In genomic region chr1:9558946-9559545, GRCh38 we compare ENCODE assay signal across 17 cellular contexts. TPM values are rescaled to one million over a fixed set of nuclear protein-coding genes. Genes with fewer than 3 reads are reported as not detected.
DNase-seq lines count a peak whose midpoint lies in the region; ATAC-seq and TF ChIP-seq lines count a peak whose summit lies in the region.
"Had no signal": no experiment of that assay in that cellular context is flagged by ENCODE, and none has a peak within 500 bp of the region (broad histone marks: within the 10 kb centered on the region; RNA-seq: fewer than 3 reads in every experiment).

No MANE protein-coding gene starts in this region.

- H3K27ac Mint-ChIP-seq in naive thymus-derived CD8-positive, alpha-beta T cell: peak overlapping the region; percentile 41 to 99 (median 94)
- H3K27ac Mint-ChIP-seq: activated T-helper 2 cell treated with anti-CD3 and anti-CD28 coated beads, Interferon-gamma antibody, Interleukin-2, Interleukin-4, amounts not matched to agents 10 μg/mL and 5 μg/mL and 100 μg/mL, durations not matched to agents 14 hours and 24 hours and 36 hours; endodermal cell had no signal

- H3K36me3 Mint-ChIP-seq in naive thymus-derived CD8-positive, alpha-beta T cell: peaks cover 0 to 44% (median 10%) of the 10 kb centered on the region in 3 donors

- peaks cover 22 to 41% (median 39%) of the 10 kb centered on the region in 4 donors for H3K4me1 Mint-ChIP-seq in naive thymus-derived CD8-positive, alpha-beta T cell

- H3K4me3 Mint-ChIP-seq in naive thymus-derived CD8-positive, alpha-beta T cell: peak overlapping the region; percentile 44 to 80 (median 67)
- H3K4me3 Mint-ChIP-seq: endodermal cell had no signal

- H3K9me3 Mint-ChIP-seq in naive thymus-derived CD8-positive, alpha-beta T cell: no peaks in the 10 kb centered on the region
- H3K9me3 Mint-ChIP-seq: activated T-helper 2 cell treated with anti-CD3 and anti-CD28 coated beads, Interferon-gamma antibody, Interleukin-2, Interleukin-4, amounts not matched to agents 10 μg/mL and 5 μg/mL and 100 μg/mL, durations not matched to agents 14 hours and 24 hours and 36 hours; endodermal cell had no signal

- H3K27me3 Mint-ChIP-seq in naive thymus-derived CD8-positive, alpha-beta T cell: no peaks in the 10 kb centered on the region

- DNase-seq in naive thymus-derived CD8-positive, alpha-beta T cell: no peak
- DNase-seq in HK-2 (ENCODE audit: unreplicated experiment): no peak
- DNase-seq in NCI-H2081 (lab: John Stamatoyannopoulos, UW): no peak
- DNase-seq in activated effector memory CD4-positive, alpha-beta T cell treated with anti-CD3 and anti-CD28 coated beads, Interleukin-2, amount 50 U/mL, for 16 hours: no peak
- DNase-seq: activated CD4-positive, CD25-positive, alpha-beta regulatory T cell; BE2C; endodermal cell; NCI-H1930; NCI-H526; SIG-M5; stimulated activated CD4-positive, alpha-beta T cell treated with anti-CD3 and anti-CD28 coated beads, Interleukin-1b, Interleukin-23, amount 100 ng/mL, for 48 hours; stomach had no signal

- POLR2A ChIA-PET in naive thymus-derived CD8-positive, alpha-beta T cell (lab: Charles Lee): interaction anchor here (0.5 to 1.3 kb wide), 3 partner anchors 20 to 106 kb away, joined by 3 to 6 read pairs (median 3); partner anchors contain the start of gene SLC25A33

- H3K27ac ChIP-seq in 22Rv1 (peak overlapping the region; percentile 32; the same call in 1 of the 2 replicates), C4-2B (peak overlapping the region; percentile 56), VCaP (peak overlapping the region; percentile 88)
- H3K27ac ChIP-seq: ascending aorta had no signal

- ATAC-seq in naive thymus-derived CD8-positive, alpha-beta T cell: no peak

- TF ChIP-seq CTCF in 22Rv1 (IDR thresholded peaks at IDR 0.05): no peak
- TF ChIP-seq CTCF in C4-2B (conservative IDR thresholded peaks at IDR 0.05): no peak
- no peak for TF ChIP-seq CTCF in VCaP (conservative IDR thresholded peaks at IDR 0.05)

RNA-seq across cellular contexts. Expression of gene SLC25A33, which starts 19.8 kb away (rescaled TPM):
- 1 to 10 TPM; 3.2 to 4.3 TPM for total RNA-seq in naive thymus-derived CD8-positive, alpha-beta T cell
- polyA plus RNA-seq in naive thymus-derived CD8-positive, alpha-beta T cell: 10 to 100 TPM in 1 of 3 donors, 1 to 10 TPM in 2; 8.2 to 10.5 (median 9.2) TPM

RNA-seq across cellular contexts. Expression of gene TMEM201, which starts 29.7 kb away (rescaled TPM):
- total RNA-seq in naive thymus-derived CD8-positive, alpha-beta T cell: 1 to 10 TPM; 8.8 to 9.2 TPM
- polyA plus RNA-seq in naive thymus-derived CD8-positive, alpha-beta T cell: 1 to 10 TPM in 2 of 3 donors, under 1 TPM in 1; 0.73 to 2.2 (median 1.1) TPM

Comparison
In these comparisons a context has a peak if more than half of its experiments do, and no peak if none do; other contexts are left out.
1. H3K27ac ChIP-seq: peak in every context shown above with its lines; median percentile 88 in VCaP; 56 in C4-2B; 32 in 22Rv1.